8 cellular contexts compared by ENCODE assay signal in genomic region chr14:24195186-24196070, GRCh38.
DNase-seq lines count a peak whose midpoint lies in the region; ATAC-seq and TF ChIP-seq lines count a peak whose summit lies in the region.

Gene TM9SF1 (minus strand): TSS chr14:24195441. CDS start chr14:24195019, 422 bp downstream.

- in situ Hi-C loops in GM18951 (cut with MboI; ENCODE audit: low sequenced_read_pairs, unreplicated experiment) = no loop called here

- TF ChIP-seq CTCF in AG09319 (IDR thresholded peaks at IDR 0.05; ENCODE audit: low read depth, low read length) = no peak

- peak; percentile 68 for TF ChIP-seq POLR2A in GM18951 (IDR thresholded peaks at IDR 0.05; ENCODE audit: extremely low read depth, insufficient read depth, insufficient read length)

- peak; percentile 64 for DNase-seq in AG09319 (ENCODE audit: extremely low read depth, low read depth)
- peak; percentile 81 for DNase-seq in NCI-H345 (lab: John Stamatoyannopoulos, UW)
- peak; percentile 85 for DNase-seq in activated CD4-positive, CD25-positive, alpha-beta regulatory T cell treated with anti-CD3 and anti-CD28 coated beads, Interleukin-2, amount 50 U/mL, for 72 hours
- DNase-seq in cerebellar cortex (ENCODE audit: low spot score) = peak; percentile 82
- peak; percentile 59 for DNase-seq in kidney glomerular epithelial cell (lab: John Stamatoyannopoulos, UW)
- peak; percentile 80 for DNase-seq in stimulated activated CD4-positive, alpha-beta T cell treated with anti-CD3 and anti-CD28 coated beads, Interleukin-15, amount 100 ng/mL, for 48 hours (ENCODE audit: low read depth in 2 of 2)

- peak; percentile 83 for ATAC-seq in HG03175 (IDR thresholded peaks at IDR 0.05; ENCODE audit: unreplicated experiment)

Comparison
In these comparisons a context has a peak if more than half of its experiments do, and no peak if none do; other contexts are left out.
1. Peak in every context shown above with its lines: DNase-seq and ATAC-seq.